Comparison of ENCODE assay signal across 1 cellular context in genomic region chr5:137280656-137281055, GRCh38.
TF ChIP-seq lines count a peak whose summit lies in the region.

No MANE protein-coding gene starts in this region.

TF ChIP-seq in WTC11, 78 proteins besides CTCF, POLR2A, EP300 and RAD21 (continued from another document):
- TF ChIP-seq PRDM15 (CRISPR knock-in tag; IDR thresholded peaks at IDR 0.05), result no peak
- TF ChIP-seq MYBL2 (CRISPR knock-in tag; IDR thresholded peaks at IDR 0.05), result no peak
- TF ChIP-seq TEAD1 (CRISPR knock-in tag; IDR thresholded peaks at IDR 0.05), result no peak
- TF ChIP-seq ZNF532 (CRISPR knock-in tag; IDR thresholded peaks at IDR 0.05; ENCODE audit: borderline replicate concordance), result no peak
- no peak for TF ChIP-seq ZNF232 (CRISPR knock-in tag; IDR thresholded peaks at IDR 0.05)
- no peak for TF ChIP-seq RORB (CRISPR knock-in tag; IDR thresholded peaks at IDR 0.05)
- no peak for TF ChIP-seq IRF2 (CRISPR knock-in tag; IDR thresholded peaks at IDR 0.05; ENCODE audit: borderline replicate concordance, low read depth)
- no peak for TF ChIP-seq TP53 (CRISPR knock-in tag; IDR thresholded peaks at IDR 0.05)
- no peak for TF ChIP-seq E2F4 (CRISPR knock-in tag; IDR thresholded peaks at IDR 0.05; ENCODE audit: borderline replicate concordance, low read depth)
- no peak for TF ChIP-seq NFATC4 (CRISPR knock-in tag; IDR thresholded peaks at IDR 0.05)
- TF ChIP-seq FOXK1 (CRISPR knock-in tag; IDR thresholded peaks at IDR 0.05), result no peak
- no peak for TF ChIP-seq JUN (CRISPR knock-in tag; IDR thresholded peaks at IDR 0.05)
TF ChIP-seq in WTC11: peak in this region for 0.
